In the genomic region with DNA sequence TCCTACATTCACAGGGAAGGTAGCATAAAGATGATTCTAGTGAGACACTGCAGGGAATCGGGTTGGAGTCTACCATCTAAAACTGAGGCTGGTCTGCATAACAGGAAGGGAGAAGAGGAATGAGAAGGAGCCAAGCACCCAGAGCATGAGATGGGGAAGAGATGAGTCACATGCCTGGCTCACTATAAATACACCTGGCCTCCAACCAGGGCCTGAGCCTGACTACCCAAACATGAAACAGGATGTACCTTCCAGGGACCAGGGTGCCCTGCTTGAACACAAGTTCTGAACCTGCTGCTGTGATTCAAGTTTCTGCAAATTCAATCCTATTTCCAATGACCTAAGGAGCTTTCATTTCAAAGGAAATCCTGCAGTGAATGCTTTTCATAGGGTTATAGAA, we compare ENCODE assay signal across 8 cellular contexts. TPM values are rescaled to one million over a fixed set of nuclear protein-coding genes. Genes with fewer than 3 reads are reported as not detected.
DNase-seq lines count a peak whose midpoint lies in the region; ATAC-seq and TF ChIP-seq lines count a peak whose summit lies in the region.

No MANE protein-coding gene starts in this region.

- no peak for TF ChIP-seq CTCF in CD14-positive monocyte (IDR thresholded peaks at IDR 0.05)

- H3K27ac Mint-ChIP-seq in effector memory CD8-positive, alpha-beta T cell = no peak overlapping the region
- peak overlapping the region in 1 of 7 donors; percentile 5 for H3K27ac Mint-ChIP-seq in CD14-positive monocyte

- peak; percentile 77 for ATAC-seq in GM18498 (IDR thresholded peaks at IDR 0.05; ENCODE audit: unreplicated experiment)
- peak; percentile 58 for ATAC-seq in GM21723 (IDR thresholded peaks at IDR 0.05; ENCODE audit: unreplicated experiment)
- peak; percentile 89 for ATAC-seq in left ventricle myocardium superior
- ATAC-seq in effector memory CD8-positive, alpha-beta T cell (replicated peaks) = no peak
- ATAC-seq in HG03520 (IDR thresholded peaks at IDR 0.05; ENCODE audit: unreplicated experiment) = no peak

- no peaks in the 10 kb centered on the region for H3K9me3 Mint-ChIP-seq in effector memory CD8-positive, alpha-beta T cell
- H3K9me3 Mint-ChIP-seq in CD14-positive monocyte = peaks cover 2 to 6% (median 4%) of the 10 kb centered on the region in 7 donors

- H3K36me3 Mint-ChIP-seq in effector memory CD8-positive, alpha-beta T cell (ENCODE audit: insufficient read depth) = no peaks in the 10 kb centered on the region
- H3K36me3 Mint-ChIP-seq in CD14-positive monocyte = peaks cover 0 to 4% of the 10 kb centered on the region in 2 donors

- peaks cover 12 to 21% of the 10 kb centered on the region in 2 donors for H3K4me1 Mint-ChIP-seq in effector memory CD8-positive, alpha-beta T cell (ENCODE audit: low read depth in 2 of 2)
- H3K4me1 Mint-ChIP-seq in CD14-positive monocyte = peaks cover 35% of the 10 kb centered on the region

- H3K27me3 Mint-ChIP-seq in effector memory CD8-positive, alpha-beta T cell = no peaks in the 10 kb centered on the region
- peaks cover 0 to 1% (median 0%) of the 10 kb centered on the region in 3 donors for H3K27me3 Mint-ChIP-seq in CD14-positive monocyte (ENCODE audit: low read depth in 3 of 3)

- no peak overlapping the region for H3K4me3 Mint-ChIP-seq in effector memory CD8-positive, alpha-beta T cell
- no peak overlapping the region for H3K4me3 Mint-ChIP-seq in CD14-positive monocyte

- DNase-seq in NCI-H226 (peak; percentile 22), left ventricle myocardium superior (peak; percentile 45), CD14-positive monocyte (ENCODE audit: low spot score) (no peak)
- no peak for DNase-seq in effector memory CD8-positive, alpha-beta T cell
- no peak for DNase-seq in activated CD4-positive, alpha-beta T cell treated with anti-CD3 and anti-CD28 coated beads for 4 hours

- intact Hi-C loops in left ventricle myocardium superior (cut with micrococcal nuclease) = no loop called here
- intact Hi-C loops in CD14-positive monocyte (cut with micrococcal nuclease) = no loop called here

RNA-seq across cellular contexts. Expression of a gene that starts 24.9 kb away (rescaled TPM):
- 83.3 TPM for total RNA-seq in left ventricle myocardium superior
- polyA plus RNA-seq in CD14-positive monocyte = 10 to 100 TPM; 16.7 to 18.4 TPM

Comparison
In these comparisons a context has a peak if more than half of its experiments do, and no peak if none do; other contexts are left out.
1. ATAC-seq: peak in GM18498 (single experiment), GM21723 (single experiment) and left ventricle myocardium superior (single experiment); none in effector memory CD8-positive, alpha-beta T cell (single experiment) and HG03520 (single experiment).
2. DNase-seq: peak in NCI-H226 (single experiment) and left ventricle myocardium superior (single experiment); none in effector memory CD8-positive, alpha-beta T cell (0 of 3), CD14-positive monocyte (single experiment) and activated CD4-positive, alpha-beta T cell treated with anti-CD3 and anti-CD28 coated beads for 4 hours (0 of 2).